Comparison of ENCODE assay signal across 8 cellular contexts in genomic region chr14:21868442-21869046, GRCh38.
DNase-seq lines count a peak whose midpoint lies in the region; ATAC-seq and TF ChIP-seq lines count a peak whose summit lies in the region.

No MANE protein-coding gene starts in this region.

- H3K4me1 Mint-ChIP-seq in type B pancreatic cell (ENCODE audit: unreplicated experiment) = no peaks in the 10 kb centered on the region

- no peak for TF ChIP-seq POLR2A in esophagus squamous epithelium (IDR thresholded peaks at IDR 0.05)

- no peaks in the 10 kb centered on the region for H3K9me2 ChIP-seq in OCI-LY1 (ENCODE audit: low read depth, low read length)

- H4K20me1 ChIP-seq in OCI-LY1 (ENCODE audit: insufficient read depth, low read length) (no peaks in the 10 kb centered on the region), osteoblast (ENCODE audit: insufficient read depth, low read length) (no peaks in the 10 kb centered on the region)

- peak; percentile 85 for ATAC-seq in HG02870 (IDR thresholded peaks at IDR 0.05; ENCODE audit: unreplicated experiment)

- no peaks in the 10 kb centered on the region for H3F3A ChIP-seq in OCI-LY1 (ENCODE audit: insufficient read depth, low read length)

- H2AFZ ChIP-seq in OCI-LY1 (ENCODE audit: low read length) (no peak overlapping the region), osteoblast (ENCODE audit: low read length) (no peak overlapping the region)

- intact Hi-C loops in esophagus squamous epithelium (cut with DNase I) = no loop called here

- H3K27ac Mint-ChIP-seq in type B pancreatic cell = no peak overlapping the region

- H3K4me3 Mint-ChIP-seq in type B pancreatic cell = no peak overlapping the region

- H3K4me3 ChIP-seq in OCI-LY1 (ENCODE audit: low read depth, low read length, poor library complexity, severe bottlenecking) (no peak overlapping the region), esophagus squamous epithelium (no peak overlapping the region), osteoblast (ENCODE audit: insufficient read depth, low read length) (no peak overlapping the region)

- no peaks in the 10 kb centered on the region for H3K79me2 ChIP-seq in OCI-LY1 (ENCODE audit: insufficient read depth, low read length)
- H3K79me2 ChIP-seq in osteoblast (ENCODE audit: insufficient read depth, low read length) = no peaks in the 10 kb centered on the region

- H3K27me3 ChIP-seq in OCI-LY1 (ENCODE audit: insufficient read depth, low read length) = no peaks in the 10 kb centered on the region
- H3K27me3 ChIP-seq in esophagus squamous epithelium = no peaks in the 10 kb centered on the region
- no peaks in the 10 kb centered on the region for H3K27me3 ChIP-seq in osteoblast (ENCODE audit: insufficient read depth, low read length)

- no peak overlapping the region for H3K9ac ChIP-seq in OCI-LY1 (ENCODE audit: low read length)

- no peaks in the 10 kb centered on the region for H3K36me3 ChIP-seq in OCI-LY1 (ENCODE audit: insufficient read depth, low read length)
- no peaks in the 10 kb centered on the region for H3K36me3 ChIP-seq in esophagus squamous epithelium
- no peaks in the 10 kb centered on the region for H3K36me3 ChIP-seq in osteoblast (ENCODE audit: insufficient read depth, low read length)

- H3K9me3 ChIP-seq in OCI-LY1 (ENCODE audit: low read length) (no peaks in the 10 kb centered on the region), esophagus squamous epithelium (no peaks in the 10 kb centered on the region), osteoblast (ENCODE audit: low read depth, low read length) (no peaks in the 10 kb centered on the region)

- peak; percentile 79 for TF ChIP-seq CTCF in OCI-LY1 (IDR thresholded peaks at IDR 0.05; ENCODE audit: low read length)
- TF ChIP-seq CTCF in esophagus squamous epithelium (IDR thresholded peaks at IDR 0.05) = peak; percentile 24 to 59 (median 44)
- TF ChIP-seq CTCF in osteoblast (IDR thresholded peaks at IDR 0.05; ENCODE audit: extremely low read depth, low read depth, low read length) = peak; percentile 68
- peak; percentile 91 for TF ChIP-seq CTCF in type B pancreatic cell (conservative IDR thresholded peaks at IDR 0.05)

- H3K4me2 ChIP-seq in OCI-LY1 (ENCODE audit: low read length) (no peak overlapping the region), osteoblast (ENCODE audit: insufficient read depth, low read length) (no peak overlapping the region)

- WGBS in esophagus squamous epithelium, 2 donors = 52 to 65% methylated on average over 2 of the region's 2 CpGs

- H3K27ac ChIP-seq in OCI-LY1 (ENCODE audit: low read depth, low read length, poor library complexity, severe bottlenecking) = no peak overlapping the region
- H3K27ac ChIP-seq in esophagus squamous epithelium = no peak overlapping the region
- H3K27ac ChIP-seq in osteoblast (ENCODE audit: low read depth, low read length) = no peak overlapping the region

- DNase-seq in DMS153 (lab: John Stamatoyannopoulos, UW) (peak; percentile 2), DMS153 treated with DMSO at 0.1 percent for 48 hours (lab: John Stamatoyannopoulos, UW; ENCODE audit: unreplicated experiment) (no peak), esophagus squamous epithelium (lab: John Stamatoyannopoulos, UW) (no peak), osteoblast (ENCODE audit: insufficient read length, low spot score, missing footprints) (no peak), type B pancreatic cell (ENCODE audit: extremely low spot score, unreplicated experiment) (no peak)
- DNase-seq in activated CD8-positive, alpha-beta memory T cell treated with anti-CD3 and anti-CD28 coated beads, Interleukin-2, amount 50 U/mL, for 4 hours = peak; percentile 79

- H3K4me1 ChIP-seq in OCI-LY1 (ENCODE audit: insufficient read depth, low read length, severe bottlenecking) = no peaks in the 10 kb centered on the region
- H3K4me1 ChIP-seq in esophagus squamous epithelium = no peaks in the 10 kb centered on the region
- H3K4me1 ChIP-seq in osteoblast (ENCODE audit: insufficient read depth, low read length) = no peaks in the 10 kb centered on the region

- H3K27me3 Mint-ChIP-seq in type B pancreatic cell = peaks cover 17% of the 10 kb centered on the region

- H3K36me3 Mint-ChIP-seq in type B pancreatic cell = no peaks in the 10 kb centered on the region

- no peaks in the 10 kb centered on the region for H3K9me3 Mint-ChIP-seq in type B pancreatic cell

Comparison
In these comparisons a context has a peak if more than half of its experiments do, and no peak if none do; other contexts are left out.
1. DNase-seq: peak in DMS153 (single experiment) and activated CD8-positive, alpha-beta memory T cell treated with anti-CD3 and anti-CD28 coated beads, Interleukin-2, amount 50 U/mL, for 4 hours (single experiment); none in DMS153 treated with DMSO at 0.1 percent for 48 hours (single experiment), esophagus squamous epithelium (single experiment), osteoblast (single experiment) and type B pancreatic cell (single experiment).
2. Peak in every context shown above with its lines, with median percentiles within 50 percentile points of each other: CTCF ChIP-seq.